ENCODE assay signal across 14 cellular contexts in the genomic region with DNA sequence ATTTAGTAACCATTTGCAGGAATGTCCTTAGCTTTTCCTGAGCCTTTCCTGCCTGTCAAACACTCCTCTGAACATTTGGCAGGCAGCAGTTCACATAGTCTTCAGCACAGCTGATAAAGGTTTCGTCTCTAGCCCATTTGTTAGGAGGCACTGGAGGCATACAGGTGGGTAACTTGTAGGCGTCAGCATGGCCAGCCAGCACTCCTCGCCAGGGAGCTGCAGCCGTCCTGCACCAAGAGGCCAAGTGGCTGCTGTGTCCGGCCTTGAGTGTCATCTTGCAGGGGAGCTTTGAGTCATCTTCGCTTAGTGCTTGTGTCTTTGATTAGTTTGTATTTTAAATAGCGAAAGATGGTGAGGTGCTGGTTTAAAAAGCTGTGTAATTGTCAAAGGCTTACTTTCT.
A peak's percentile ranks its signal among the peaks of the same experiment; 100 is the strongest.
DNase-seq lines count a peak whose midpoint lies in the region; ATAC-seq and TF ChIP-seq lines count a peak whose summit lies in the region.
"Had no signal": no experiment of that assay in that cellular context is flagged by ENCODE, and none has a peak within 500 bp of the region (broad histone marks: within the 10 kb centered on the region; RNA-seq: fewer than 3 reads in every experiment).

No MANE protein-coding gene starts in this region.

- H3K9me3 ChIP-seq in adipocyte (ENCODE audit: control insufficient read depth, low read length) (no peaks in the 10 kb centered on the region), SK-N-SH (no peaks in the 10 kb centered on the region)
- H3K9me3 ChIP-seq: heart right ventricle, thyroid gland had no signal

- H3K4me3 ChIP-seq in GM12864 (ENCODE audit: low read depth, low read length) (peak overlapping the region; percentile 22), adipocyte (ENCODE audit: low read length) (no peak overlapping the region), SK-N-SH (ENCODE audit: low read depth in 2 of 2, low read length in 1 of 2) (no peak overlapping the region)
- H3K4me3 ChIP-seq: dorsolateral prefrontal cortex, heart right ventricle, thyroid gland had no signal

- H3K9me2 ChIP-seq in SK-N-SH: no peaks in the 10 kb centered on the region

- DNase-seq in GM12864 (ENCODE audit: low read depth): no peak
- DNase-seq in adipocyte (ENCODE audit: low read depth): peak; percentile 19
- no peak for DNase-seq in islet precursor cell
- DNase-seq in DMS79 treated with DMSO at 0.1 percent for 48 hours (lab: John Stamatoyannopoulos, UW): no peak
- no peak for DNase-seq in SK-N-SH
- DNase-seq: activated effector memory CD4-positive, alpha-beta T cell treated with anti-CD3 and anti-CD28 coated beads, Interleukin-2, amount 50 U/mL, for 16 hours; dorsolateral prefrontal cortex; heart right ventricle; NCI-H1417; stimulated activated CD4-positive, alpha-beta T cell treated with anti-CD3 and anti-CD28 coated beads, Interleukin-4, amount 100 ng/mL, for 1 hour; thyroid gland had no signal

- H3K9ac ChIP-seq in adipocyte (ENCODE audit: low read length): no peak overlapping the region
- no peak overlapping the region for H3K9ac ChIP-seq in SK-N-SH

- TF ChIP-seq CTCF in GM12864 (IDR thresholded peaks at IDR 0.05; ENCODE audit: low read depth, low read length, missing control alignments): no peak
- no peak for TF ChIP-seq CTCF in SK-N-SH (IDR thresholded peaks at IDR 0.05)

- no peak for TF ChIP-seq RAD21 in SK-N-SH (IDR thresholded peaks at IDR 0.05; ENCODE audit: low read length)

- ATAC-seq in GM19328 (IDR thresholded peaks at IDR 0.05; ENCODE audit: unreplicated experiment) (peak; percentile 26), HG03342 (IDR thresholded peaks at IDR 0.05; ENCODE audit: unreplicated experiment) (peak; percentile 27), HG03469 (IDR thresholded peaks at IDR 0.05; ENCODE audit: unreplicated experiment) (no peak)
- ATAC-seq: heart right ventricle had no signal

- H3K79me2 ChIP-seq in SK-N-SH (ENCODE audit: insufficient read depth): no peaks in the 10 kb centered on the region

- POLR2A ChIA-PET in SK-N-SH (lab: Yijun Ruan, JAX): no interaction called here

- no peak overlapping the region for H2AFZ ChIP-seq in SK-N-SH (ENCODE audit: low read depth)

- H3K4me2 ChIP-seq in SK-N-SH: no peak overlapping the region

- H3K36me3 ChIP-seq in adipocyte (ENCODE audit: control insufficient read depth, insufficient read depth, low read length, severe bottlenecking) (peaks cover 7% of the 10 kb centered on the region), SK-N-SH (replicated peaks in 1 of 2; ENCODE audit: control insufficient read depth in 1 of 2, insufficient read depth in 2 of 2, low read length in 1 of 2) (peaks cover 1 to 5% of the 10 kb centered on the region in 2 experiments)

- H3K4me1 ChIP-seq in adipocyte (ENCODE audit: control insufficient read depth, insufficient read depth, low read length): peaks cover 12% of the 10 kb centered on the region
- H3K4me1 ChIP-seq in SK-N-SH (ENCODE audit: control insufficient read depth in 1 of 2, insufficient read depth in 2 of 2, low read depth in 1 of 2, low read length in 1 of 2): peaks cover 0 to 8% of the 10 kb centered on the region in 2 experiments; a peak in 1 of 4 replicates
- H3K4me1 ChIP-seq: thyroid gland had no signal

- H3K27me3 ChIP-seq in adipocyte (replicated peaks; ENCODE audit: control insufficient read depth, insufficient read depth, low read length) (no peaks in the 10 kb centered on the region), SK-N-SH (ENCODE audit: insufficient read depth) (no peaks in the 10 kb centered on the region)
- H3K27me3 ChIP-seq: dorsolateral prefrontal cortex, heart right ventricle, thyroid gland had no signal

- WGBS in SK-N-SH (ENCODE audit: low lambda C conversion rate): 100% methylated on average over 7 of the region's 7 CpGs

- no peaks in the 10 kb centered on the region for H3F3A ChIP-seq in SK-N-SH (replicated peaks; ENCODE audit: insufficient read depth)

- CTCF ChIA-PET in SK-N-SH (lab: Yijun Ruan, JAX): interaction anchor here (1.1 to 1.3 kb wide), 2 partner anchors 17 to 25 kb away, joined by 3 read pairs; no protein-coding TSS in a partner anchor

- TF ChIP-seq EP300 in SK-N-SH (IDR thresholded peaks at IDR 0.05; ENCODE audit: borderline replicate concordance in 1 of 2, low read depth in 1 of 2, low read length in 1 of 2): no peak

- no peaks in the 10 kb centered on the region for H4K20me1 ChIP-seq in SK-N-SH (ENCODE audit: insufficient read depth)

- no peak overlapping the region for H3K27ac ChIP-seq in SK-N-SH (ENCODE audit: low read depth in 2 of 2, low read length in 1 of 2)
- H3K27ac ChIP-seq: heart right ventricle, thyroid gland had no signal

TF ChIP-seq in SK-N-SH, 30 proteins besides CTCF, POLR2A, EP300 and RAD21:
- TF ChIP-seq, protein P1, sequence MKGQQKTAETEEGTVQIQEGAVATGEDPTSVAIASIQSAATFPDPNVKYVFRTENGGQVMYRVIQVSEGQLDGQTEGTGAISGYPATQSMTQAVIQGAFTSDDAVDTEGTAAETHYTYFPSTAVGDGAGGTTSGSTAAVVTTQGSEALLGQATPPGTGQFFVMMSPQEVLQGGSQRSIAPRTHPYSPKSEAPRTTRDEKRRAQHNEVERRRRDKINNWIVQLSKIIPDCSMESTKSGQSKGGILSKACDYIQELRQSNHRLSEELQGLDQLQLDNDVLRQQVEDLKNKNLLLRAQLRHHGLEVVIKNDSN (IDR thresholded peaks at IDR 0.05; ENCODE audit: borderline replicate concordance, low read depth): no peak
TF ChIP-seq in SK-N-SH: peak in this region for 0.
